ENCODE assay signal across 20 cellular contexts in genomic region chr3:43865376-43865775, GRCh38.
"Had no signal": no experiment of that assay in that cellular context is flagged by ENCODE, and none has a peak within 500 bp of the region (broad histone marks: within the 10 kb centered on the region; RNA-seq: fewer than 3 reads in every experiment).

No MANE protein-coding gene starts in this region.

- H3K4me2 ChIP-seq: smooth muscle cell had no signal

- DNase-seq: activated CD8-positive, alpha-beta memory T cell treated with anti-CD3 and anti-CD28 coated beads, Interleukin-2, amount 50 U/mL, for 4 hours; activated naive CD4-positive, alpha-beta T cell treated with Interleukin-2 at 50 U/mL for 16 hours; activated T-cell treated with anti-CD3 and anti-CD28 coated beads, Interleukin-2, amount 50 U/mL, for 24 hours; amygdala; cerebellar nuclear complex; glutamatergic neuron; hypothalamus; mucosa of descending colon; occipital lobe; sigmoid colon; stimulated activated CD4-positive, alpha-beta T cell treated with anti-CD3 and anti-CD28 coated beads, Interleukin-2, amount 100 ng/mL, for 48 hours; stimulated activated CD8-positive, alpha-beta memory T cell treated with anti-CD3 and anti-CD28 coated beads, Interleukin-4, amount 100 ng/mL, for 48 hours; stimulated activated naive B cell treated with anti-CD40 and anti-IgM and Interleukin-4, amounts not matched to agents 10 μg/mL and 1 μg/mL and 100 μg/mL, for 72 hours; T-cell; T-helper 9 cell; trophoblast cell had no signal

- H3K9me3 ChIP-seq: mucosa of descending colon, sigmoid colon had no signal

- H3K4me1 ChIP-seq: sigmoid colon had no signal

- ATAC-seq: esophagus mucosa; mucosa of descending colon; stimulated activated naive B cell treated with anti-CD40 and anti-IgM and Interleukin-4, amounts not matched to agents 10 μg/mL and 1 μg/mL and 100 μg/mL, for 72 hours; T-cell; WTC11 had no signal

- H3K27me3 ChIP-seq: sigmoid colon had no signal

- H3K27ac ChIP-seq: coronary artery, sigmoid colon had no signal

- H3K36me3 ChIP-seq: sigmoid colon had no signal

- H3K4me3 ChIP-seq: coronary artery, mucosa of descending colon, sigmoid colon, smooth muscle cell had no signal
